ENCODE assay signal across 16 cellular contexts in the genomic region with DNA sequence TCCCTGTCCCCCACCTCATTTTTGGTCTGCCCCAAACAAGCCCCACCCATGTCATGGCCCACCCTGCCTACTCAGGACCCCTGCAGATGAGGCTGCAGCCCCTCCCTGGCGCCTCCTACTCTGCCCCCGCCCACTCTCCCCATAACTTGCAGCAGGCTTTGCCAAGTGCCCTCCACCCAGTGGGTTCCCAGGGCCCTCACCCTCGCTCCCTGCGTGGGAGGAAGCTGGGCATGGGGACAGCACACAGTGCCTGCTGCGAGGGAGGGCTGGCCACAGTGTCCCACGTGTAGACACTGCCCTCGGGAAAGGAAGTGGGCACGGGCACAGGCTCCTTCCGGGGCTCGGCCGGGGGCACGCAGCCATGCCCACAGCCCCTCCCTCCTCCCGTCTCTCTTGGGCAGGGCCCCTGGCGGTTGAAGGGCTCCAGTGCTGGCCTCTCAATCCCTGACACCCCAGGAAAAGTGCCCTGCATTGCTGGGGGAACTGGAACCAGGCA. TPM values are rescaled to one million over a fixed set of nuclear protein-coding genes. Genes with fewer than 3 reads are reported as not detected.
A peak's percentile ranks its signal among the peaks of the same experiment; 100 is the strongest.
DNase-seq lines count a peak whose midpoint lies in the region; ATAC-seq and TF ChIP-seq lines count a peak whose summit lies in the region.
"Had no signal": no experiment of that assay in that cellular context is flagged by ENCODE, and none has a peak within 500 bp of the region (broad histone marks: within the 10 kb centered on the region; RNA-seq: fewer than 3 reads in every experiment).

No MANE protein-coding gene starts in this region.

- no peaks in the 10 kb centered on the region for H3K27me3 Mint-ChIP-seq in activated T-cell treated with anti-CD3 and anti-CD28 coated beads, Interleukin-2, amount 50 U/mL, for 4 hours (ENCODE audit: low read depth)
- H3K27me3 Mint-ChIP-seq: activated naive CD4-positive, alpha-beta T cell treated with anti-CD3 and anti-CD28 coated beads, Interleukin-2, amount 50 U/mL, for 24 hours had no signal

- H3K4me3 Mint-ChIP-seq in activated T-cell treated with anti-CD3 and anti-CD28 coated beads, Interleukin-2, amount 50 U/mL, for 4 hours = no peak overlapping the region
- H3K4me3 Mint-ChIP-seq: activated naive CD4-positive, alpha-beta T cell treated with anti-CD3 and anti-CD28 coated beads, Interleukin-2, amount 50 U/mL, for 24 hours had no signal

- H3K4me1 ChIP-seq in right lobe of liver = peaks cover 0 to 47% (median 22%) of the 10 kb centered on the region in 4 donors
- H3K4me1 ChIP-seq in testis = peaks cover 38% of the 10 kb centered on the region

- ATAC-seq in activated T-cell treated with anti-CD3 and anti-CD28 coated beads, Interleukin-2, amount 50 U/mL, for 4 hours = peak; percentile 21 to 25
- ATAC-seq in right lobe of liver (peak in 3 of 4 donors; percentile 5 to 42 (median 10)), HG03342 (IDR thresholded peaks at IDR 0.05; ENCODE audit: unreplicated experiment) (no peak)
- ATAC-seq: HCT116 had no signal

- 35% methylated on average over 4 of the region's 14 CpGs for WGBS in right lobe of liver (ENCODE audit: insufficient coverage, low coverage, low lambda C conversion rate, missing lambda C conversion rate)
- WGBS in testis, 2 donors = 45 to 60% methylated on average over 7 to 12 of the region's 14 CpGs

- H3K36me3 ChIP-seq in right lobe of liver (peaks cover 0 to 3% (median 0%) of the 10 kb centered on the region in 4 donors), testis (ENCODE audit: low read depth, missing control alignments) (no peaks in the 10 kb centered on the region)
- H3K36me3 ChIP-seq: cardiac muscle cell had no signal

- no peak for DNase-seq in activated T-cell treated with anti-CD3 and anti-CD28 coated beads, Interleukin-2, amount 50 U/mL, for 4 hours
- DNase-seq in activated T-cell treated with anti-CD3 and anti-CD28 coated beads for 4 hours = no peak
- DNase-seq in UCSD-AML1 (lab: John Stamatoyannopoulos, UW; ENCODE audit: unreplicated experiment) = peak; percentile 33
- no peak for DNase-seq in right lobe of liver
- peak; percentile 54 for DNase-seq in testis
- no peak for DNase-seq in AG20443 (ENCODE audit: low spot score)
- DNase-seq in RPMI8226 = no peak
- DNase-seq: effector memory CD4-positive, alpha-beta T cell; NCI-H1436 treated with DMSO at 0.1 percent for 48 hours; SJCRH30; small intestine had no signal

- no peaks in the 10 kb centered on the region for H3K36me3 Mint-ChIP-seq in activated T-cell treated with anti-CD3 and anti-CD28 coated beads, Interleukin-2, amount 50 U/mL, for 4 hours (ENCODE audit: insufficient read depth)
- H3K36me3 Mint-ChIP-seq: activated naive CD4-positive, alpha-beta T cell treated with anti-CD3 and anti-CD28 coated beads, Interleukin-2, amount 50 U/mL, for 24 hours had no signal

- H3K4me3 ChIP-seq in right lobe of liver = no peak overlapping the region
- no peak overlapping the region for H3K4me3 ChIP-seq in testis
- H3K4me3 ChIP-seq: cardiac muscle cell, SJCRH30 had no signal

- peaks cover 23% of the 10 kb centered on the region for H3K4me1 Mint-ChIP-seq in activated T-cell treated with anti-CD3 and anti-CD28 coated beads, Interleukin-2, amount 50 U/mL, for 4 hours (ENCODE audit: low read depth)

- TF ChIP-seq CTCF in right lobe of liver (IDR thresholded peaks at IDR 0.05) = peak in 1 of 4 donors; percentile 8
- no peak for TF ChIP-seq CTCF in testis (IDR thresholded peaks at IDR 0.05)

- H3K27ac ChIP-seq in right lobe of liver = no peak overlapping the region
- no peak overlapping the region for H3K27ac ChIP-seq in testis
- H3K27ac ChIP-seq: cardiac muscle cell, KMS-11, SJCRH30 had no signal

- TF ChIP-seq POLR2A in right lobe of liver (IDR thresholded peaks at IDR 0.05) = no peak
- no peak for TF ChIP-seq POLR2A in testis (IDR thresholded peaks at IDR 0.05)

- intact Hi-C loops in right lobe of liver (cut with DNase I) (no loop called here), testis (cut with DNase I; ENCODE audit: low total_unique reads) (no loop called here)

- no peaks in the 10 kb centered on the region for H3K27me3 ChIP-seq in right lobe of liver
- no peaks in the 10 kb centered on the region for H3K27me3 ChIP-seq in testis
- H3K27me3 ChIP-seq: cardiac muscle cell, SJCRH30 had no signal

- H3K9me3 Mint-ChIP-seq in activated T-cell treated with anti-CD3 and anti-CD28 coated beads, Interleukin-2, amount 50 U/mL, for 4 hours = no peaks in the 10 kb centered on the region
- H3K9me3 Mint-ChIP-seq: activated naive CD4-positive, alpha-beta T cell treated with anti-CD3 and anti-CD28 coated beads, Interleukin-2, amount 50 U/mL, for 24 hours had no signal

- no peaks in the 10 kb centered on the region for H3K9me3 ChIP-seq in right lobe of liver
- no peaks in the 10 kb centered on the region for H3K9me3 ChIP-seq in testis
- H3K9me3 ChIP-seq: SJCRH30 had no signal

RNA-seq across cellular contexts. Expression of a gene that starts 9.4 kb away (rescaled TPM):
- total RNA-seq in activated T-cell treated with anti-CD3 and anti-CD28 coated beads, Interleukin-2, amount 50 U/mL, for 4 hours = 100 to 1,000 TPM; 107 to 124 (median 116) TPM
- total RNA-seq in right lobe of liver (10 to 100 TPM; 66.7 to 92.1 (median 83.9) TPM), testis (100 to 1,000 TPM; 106 to 125 TPM)
- 68.2 TPM for polyA plus RNA-seq in testis (ENCODE audit: insufficient read depth, low read depth, low replicate concordance)

RNA-seq across cellular contexts. Expression of a gene that starts 14.8 kb away (rescaled TPM):
- total RNA-seq in activated T-cell treated with anti-CD3 and anti-CD28 coated beads, Interleukin-2, amount 50 U/mL, for 4 hours = 1 to 10 TPM; 3.6 to 4.1 (median 4.0) TPM
- 10 to 100 TPM in 2 of 6 experiments, 1 to 10 TPM in 4; 2.2 to 13.7 (median 3.6) TPM for total RNA-seq in right lobe of liver
- total RNA-seq in testis = 1 to 10 TPM; 6.1 to 8.4 TPM
- polyA plus RNA-seq in testis (ENCODE audit: insufficient read depth, low read depth, low replicate concordance) = 7.1 TPM

RNA-seq across cellular contexts. Expression of a gene that starts 33.2 kb away (rescaled TPM):
- total RNA-seq in activated T-cell treated with anti-CD3 and anti-CD28 coated beads, Interleukin-2, amount 50 U/mL, for 4 hours = 100 to 1,000 TPM; 135 to 157 (median 149) TPM
- total RNA-seq in right lobe of liver (100 to 1,000 TPM in 2 of 6 experiments, 10 to 100 TPM in 4; 38.1 to 252 (median 50.6) TPM), testis (100 to 1,000 TPM; 236 to 247 TPM)
- polyA plus RNA-seq in testis (ENCODE audit: insufficient read depth, low read depth, low replicate concordance) = 99.5 TPM

Comparison
In these comparisons a context has a peak if more than half of its experiments do, and no peak if none do; other contexts are left out.
1. DNase-seq: peak in UCSD-AML1 (single experiment) and testis (single experiment); none in activated T-cell treated with anti-CD3 and anti-CD28 coated beads, Interleukin-2, amount 50 U/mL, for 4 hours (single experiment), activated T-cell treated with anti-CD3 and anti-CD28 coated beads for 4 hours (single experiment), right lobe of liver (0 of 3), AG20443 (single experiment) and RPMI8226 (single experiment).